ENCODE assay signal across 8 cellular contexts in the genomic region with DNA sequence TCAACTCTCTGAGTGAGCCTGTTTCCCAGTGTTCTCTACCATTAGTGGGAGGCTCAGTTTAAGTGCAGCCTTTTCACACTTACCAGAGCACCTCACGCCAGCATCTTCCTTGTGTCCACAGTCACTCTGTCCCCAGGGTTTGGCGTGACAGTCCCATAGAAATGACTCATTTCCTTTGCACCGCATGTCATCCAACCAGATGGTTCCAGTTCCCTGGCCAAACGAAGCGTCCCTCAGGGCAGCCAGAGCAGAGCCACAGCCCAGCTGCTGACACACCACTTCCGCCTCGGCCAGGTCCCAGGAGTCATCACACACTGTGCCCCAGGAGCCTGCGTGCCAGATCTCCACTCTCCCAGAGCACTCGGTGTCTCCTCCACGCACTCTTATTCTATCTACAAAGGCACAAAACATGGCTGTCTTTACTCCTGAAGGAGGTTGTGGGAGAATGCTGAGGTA.
DNase-seq lines count a peak whose midpoint lies in the region; ATAC-seq and TF ChIP-seq lines count a peak whose summit lies in the region.

No MANE protein-coding gene starts in this region.

- H3K36me3 ChIP-seq in BJ (ENCODE audit: control insufficient read depth, insufficient read depth, low read length) = no peaks in the 10 kb centered on the region

- peak; percentile 33 for ATAC-seq in GM21576 (IDR thresholded peaks at IDR 0.05; ENCODE audit: unreplicated experiment)
- ATAC-seq in HG03095 (IDR thresholded peaks at IDR 0.05; ENCODE audit: unreplicated experiment) = no peak

- TF ChIP-seq CTCF in BJ (IDR thresholded peaks at IDR 0.05; ENCODE audit: insufficient read depth, low read depth, low read length) = no peak

- DNase-seq in BJ (ENCODE audit: low read depth) (peak; percentile 31), NCI-H460 (ENCODE audit: extremely low read depth, low read depth) (peak; percentile 8), fibroblast of peridontal ligament (ENCODE audit: extremely low read depth) (peak; percentile 3), cortex of kidney (lab: John Stamatoyannopoulos, UW) (no peak), NCI-H345 (lab: John Stamatoyannopoulos, UW) (no peak)
- DNase-seq in stimulated activated CD8-positive, alpha-beta memory T cell treated with anti-CD3 and anti-CD28 coated beads, Interleukin-4, amount 100 ng/mL, for 48 hours = no peak

- POLR2A ChIA-PET in BJ (lab: Charles Lee) = no interaction called here

- no peak overlapping the region for H3K4me3 ChIP-seq in BJ (ENCODE audit: low read depth, low read length)

- H3K27me3 ChIP-seq in BJ (ENCODE audit: control insufficient read depth, insufficient read depth, low read length) = no peaks in the 10 kb centered on the region

- CTCF ChIA-PET in BJ (lab: Yijun Ruan, JAX) = no interaction called here

Comparison
In these comparisons a context has a peak if more than half of its experiments do, and no peak if none do; other contexts are left out.
1. DNase-seq: peak in BJ (single experiment), NCI-H460 (single experiment) and fibroblast of peridontal ligament (single experiment); none in stimulated activated CD8-positive, alpha-beta memory T cell treated with anti-CD3 and anti-CD28 coated beads, Interleukin-4, amount 100 ng/mL, for 48 hours (single experiment), cortex of kidney (single experiment) and NCI-H345 (single experiment).